In genomic region chr15:57551717-57552677, GRCh38 we compare ENCODE assay signal across 9 cellular contexts. TPM values are rescaled to one million over a fixed set of nuclear protein-coding genes. Genes with fewer than 3 reads are reported as not detected.
DNase-seq lines count a peak whose midpoint lies in the region; ATAC-seq, FAIRE-seq and TF ChIP-seq lines count a peak whose summit lies in the region.
"Had no signal": no experiment of that assay in that cellular context is flagged by ENCODE, and none has a peak within 500 bp of the region (broad histone marks: within the 10 kb centered on the region; RNA-seq: fewer than 3 reads in every experiment).

No MANE protein-coding gene starts in this region.

- peak overlapping the region in 1 of 3 experiments; percentile 0 for H3K4me3 ChIP-seq in endothelial cell of umbilical vein (replicated peaks in 1 of 3; ENCODE audit: insufficient read depth in 1 of 3, low read depth in 1 of 3, low read length in 3 of 3)

- no peaks in the 10 kb centered on the region for H4K20me1 ChIP-seq in endothelial cell of umbilical vein (replicated peaks; ENCODE audit: control insufficient read depth, extremely low read depth, insufficient read depth, low read length)

- H3K4me1 ChIP-seq in endothelial cell of umbilical vein (ENCODE audit: control insufficient read depth, extremely low read depth, insufficient read depth, low read length): peaks cover 61% of the 10 kb centered on the region

- peak overlapping the region; percentile 77 for H3K9ac ChIP-seq in endothelial cell of umbilical vein (replicated peaks; ENCODE audit: extremely low read depth, insufficient read depth, low read length)

- no peak overlapping the region for H2AFZ ChIP-seq in endothelial cell of umbilical vein (ENCODE audit: low read depth, low read length)

- CTCF ChIA-PET in endothelial cell of umbilical vein (lab: Charles Lee): interaction anchor here (0.8 to 5.8 kb wide), 8 partner anchors 8 to 211 kb away, joined by 3 to 72 read pairs (median 6); no protein-coding TSS in a partner anchor

- TF ChIP-seq CTCF in endothelial cell of umbilical vein (IDR thresholded peaks at IDR 0.05; ENCODE audit: extremely low read depth in 1 of 2, insufficient read depth in 1 of 2, low read depth in 1 of 2, low read length in 2 of 2): no peak

- H3K27me3 ChIP-seq in endothelial cell of umbilical vein (ENCODE audit: control insufficient read depth in 2 of 2, insufficient read depth in 2 of 2, low read length in 2 of 2): no peaks in the 10 kb centered on the region

- BruUV-seq in endothelial cell of umbilical vein (replicated peaks; lab: Mats Ljungman, UMichigan): TSS peak; percentile 2

- DNase-seq in AG08396 (ENCODE audit: low spot score) (peak; percentile 81), NCI-H1105 treated with DMSO at 0.1 percent for 48 hours (lab: John Stamatoyannopoulos, UW) (peak; percentile 11), endothelial cell of umbilical vein (ENCODE audit: low read depth, low spot score) (peak; percentile 88), mucosa of gallbladder (ENCODE audit: low spot score) (peak; percentile 58), mesenteric fat pad (ENCODE audit: low spot score) (no peak)
- DNase-seq: activated effector memory CD4-positive, alpha-beta T cell treated with anti-CD3 and anti-CD28 coated beads, Interleukin-2, amount 50 U/mL, for 16 hours had no signal

- POLR2A ChIA-PET in endothelial cell of umbilical vein (lab: Charles Lee): interaction anchor here (0.8 to 1.2 kb wide), 2 partner anchors 10 to 24 kb away, joined by 3 to 4 read pairs; no protein-coding TSS in a partner anchor

- dilution Hi-C loops in endothelial cell of umbilical vein (cut with MboI; ENCODE audit: extremely low pct_ligation_motif_present, low sequenced_read_pairs): no loop called here

- intact Hi-C loops in endothelial cell of umbilical vein (cut with micrococcal nuclease): loop anchor here (1.0 kb wide), 2 partner anchors 9 to 214 kb away; no protein-coding TSS in a partner anchor

- no peaks in the 10 kb centered on the region for H3K9me1 ChIP-seq in endothelial cell of umbilical vein (replicated peaks; ENCODE audit: control insufficient read depth, extremely low read depth, insufficient read depth, low read length)

- no peaks in the 10 kb centered on the region for H3K9me3 ChIP-seq in endothelial cell of umbilical vein (replicated peaks; ENCODE audit: control insufficient read depth, insufficient read depth, low read length)

- no peak for ATAC-seq in HG02885 (IDR thresholded peaks at IDR 0.05; ENCODE audit: poor library complexity, unreplicated experiment)
- no peak for ATAC-seq in esophagus mucosa
- ATAC-seq in GM21619 (IDR thresholded peaks at IDR 0.05; ENCODE audit: unreplicated experiment): no peak

- H3K79me2 ChIP-seq in endothelial cell of umbilical vein (ENCODE audit: control insufficient read depth, insufficient read depth, low read length): no peaks in the 10 kb centered on the region

- peak; percentile 11 for TF ChIP-seq POLR2A in endothelial cell of umbilical vein (IDR thresholded peaks at IDR 0.05; ENCODE audit: low read depth, low read length)

- FAIRE-seq in endothelial cell of umbilical vein (lab: Jason Lieb, UNC): peak; percentile 98

- peak overlapping the region; percentile 52 for H3K4me2 ChIP-seq in endothelial cell of umbilical vein (ENCODE audit: insufficient read depth, low read length)

- H3K36me3 ChIP-seq in endothelial cell of umbilical vein (ENCODE audit: control insufficient read depth in 2 of 2, extremely low read depth in 1 of 2, insufficient read depth in 2 of 2, low read length in 2 of 2): no peaks in the 10 kb centered on the region

- peak overlapping the region; percentile 94 for H3K27ac ChIP-seq in endothelial cell of umbilical vein (ENCODE audit: insufficient read depth, low read depth, low read length)

TF ChIP-seq in endothelial cell of umbilical vein, 7 proteins besides CTCF, POLR2A, EP300 and RAD21:
- peak; percentile 85 for TF ChIP-seq JUN (IDR thresholded peaks at IDR 0.05; ENCODE audit: borderline replicate concordance, insufficient read depth, insufficient read length, low read depth)
- TF ChIP-seq GATA2 (IDR thresholded peaks at IDR 0.05; ENCODE audit: insufficient read depth, insufficient read length, low read depth, low read length): peak; percentile 68
- no peak for TF ChIP-seq MAX (IDR thresholded peaks at IDR 0.05; ENCODE audit: insufficient read depth, insufficient read length)
- TF ChIP-seq EZH2 (IDR thresholded peaks at IDR 0.05; ENCODE audit: borderline replicate concordance, low read depth, low read length, severe bottlenecking): no peak
- TF ChIP-seq FOS (IDR thresholded peaks at IDR 0.05; ENCODE audit: borderline replicate concordance, insufficient read depth, low read length): peak; percentile 87
- TF ChIP-seq MYC (IDR thresholded peaks at IDR 0.05; ENCODE audit: low read depth, low read length): no peak
- TF ChIP-seq POLR2AphosphoS5 (IDR thresholded peaks at IDR 0.05; ENCODE audit: insufficient read depth, low read depth, low read length): peak; percentile 85

RNA-seq across cellular contexts. Expression of gene MYZAP, which starts 39.7 kb away (rescaled TPM):
- 6.1 and 8.1 TPM in 2 replicates for total RNA-seq in endothelial cell of umbilical vein
- polyA plus RNA-seq in endothelial cell of umbilical vein: 5.2 and 6.3 TPM in 2 replicates
- 9.2 and 10.8 TPM in 2 replicates for polyA plus RNA-seq in endothelial cell of umbilical vein (2011; cell fraction: cytosol; rRNA removed)
- polyA plus RNA-seq in endothelial cell of umbilical vein (2011; cell fraction: nucleus; rRNA removed): 8.5 TPM in 2 replicates
- 13.3 and 14.4 TPM in 2 replicates for polyA plus RNA-seq in endothelial cell of umbilical vein (2012)
- polyA minus RNA-seq in endothelial cell of umbilical vein: 3.1 and 5.3 TPM in 2 replicates
- polyA minus RNA-seq in endothelial cell of umbilical vein (2011; cell fraction: cytosol; rRNA and poly(A)+ RNA removed): not detected
- polyA minus RNA-seq in endothelial cell of umbilical vein (2011; cell fraction: nucleus; rRNA and poly(A)+ RNA removed): 3.4 and 4.5 TPM in 2 replicates
- 8.2 TPM for total RNA-seq in mucosa of gallbladder
- total RNA-seq in esophagus mucosa: 19.8 TPM
- total RNA-seq in mesenteric fat pad: 65.5 TPM
